ENCODE assay signal across 16 cellular contexts in genomic region chr18:58113337-58113736, GRCh38.
DNase-seq lines count a peak whose midpoint lies in the region; ATAC-seq and TF ChIP-seq lines count a peak whose summit lies in the region.
"Had no signal": no experiment of that assay in that cellular context is flagged by ENCODE, and none has a peak within 500 bp of the region (broad histone marks: within the 10 kb centered on the region; RNA-seq: fewer than 3 reads in every experiment).

No MANE protein-coding gene starts in this region.

- DNase-seq in NCI-H82 (lab: John Stamatoyannopoulos, UW) (peak; percentile 63), NCI-H82 treated with DMSO at 0.1 percent for 48 hours (lab: John Stamatoyannopoulos, UW; ENCODE audit: unreplicated experiment) (no peak), GM20000 (ENCODE audit: low spot score) (peak; percentile 54), glutamatergic neuron (no peak), DMS79 (lab: John Stamatoyannopoulos, UW) (no peak), cardiac septum (ENCODE audit: low spot score) (no peak)
- no peak for DNase-seq in CD8-positive, alpha-beta T cell
- DNase-seq: activated gamma-delta T cell treated with Interleukin-2 at 50 U/mL for 16 hours; CD4-positive, alpha-beta memory T cell; foreskin fibroblast; NCI-H1436 treated with DMSO at 0.1 percent for 48 hours; NCI-H446; OCI-M1; SK-N-SH had no signal

- no peaks in the 10 kb centered on the region for H3K9me3 ChIP-seq in CD8-positive, alpha-beta T cell (ENCODE audit: low read length)
- H3K9me3 ChIP-seq: SK-N-SH had no signal

- H3K36me3 ChIP-seq in CD8-positive, alpha-beta T cell (ENCODE audit: insufficient read depth, low read length) = no peaks in the 10 kb centered on the region

- intact Hi-C loops in CD8-positive, alpha-beta T cell (cut with DNase I, micrococcal nuclease) = no loop called here
- intact Hi-C loops in cardiac septum (cut with DNase I) = no loop called here

- no peak for TF ChIP-seq CTCF in GM20000 (IDR thresholded peaks at IDR 0.05; ENCODE audit: extremely low read depth, missing control alignments)
- TF ChIP-seq CTCF in glutamatergic neuron (IDR thresholded peaks at IDR 0.05; ENCODE audit: partially characterized antibody, unreplicated experiment) = no peak
- no peak for TF ChIP-seq CTCF in CD8-positive, alpha-beta T cell (IDR thresholded peaks at IDR 0.05)

- H3K27me3 Mint-ChIP-seq in glutamatergic neuron (ENCODE audit: unreplicated experiment) = peaks cover 12% of the 10 kb centered on the region
- H3K27me3 Mint-ChIP-seq in CD8-positive, alpha-beta T cell (ENCODE audit: low read depth) = peaks cover 7% of the 10 kb centered on the region

- no peaks in the 10 kb centered on the region for H3K36me3 Mint-ChIP-seq in glutamatergic neuron (ENCODE audit: unreplicated experiment)
- no peaks in the 10 kb centered on the region for H3K36me3 Mint-ChIP-seq in CD8-positive, alpha-beta T cell
- H3K36me3 Mint-ChIP-seq: CD4-positive, alpha-beta memory T cell had no signal

- ATAC-seq in HG03095 (IDR thresholded peaks at IDR 0.05; ENCODE audit: unreplicated experiment) = peak; percentile 58
- no peak for ATAC-seq in CD8-positive, alpha-beta T cell

- no peaks in the 10 kb centered on the region for H3K27me3 ChIP-seq in CD8-positive, alpha-beta T cell (ENCODE audit: insufficient read depth, low read length)

- H3K4me3 ChIP-seq in CD8-positive, alpha-beta T cell (ENCODE audit: low read depth, low read length) = no peak overlapping the region

- peak overlapping the region; percentile 35 for H3K27ac Mint-ChIP-seq in glutamatergic neuron (ENCODE audit: unreplicated experiment)
- no peak overlapping the region for H3K27ac Mint-ChIP-seq in CD8-positive, alpha-beta T cell

- H3K9me3 Mint-ChIP-seq in glutamatergic neuron (ENCODE audit: unreplicated experiment) = peaks cover 4% of the 10 kb centered on the region
- H3K9me3 Mint-ChIP-seq in CD8-positive, alpha-beta T cell = no peaks in the 10 kb centered on the region
- H3K9me3 Mint-ChIP-seq: CD4-positive, alpha-beta memory T cell had no signal

- no peaks in the 10 kb centered on the region for H3K4me1 ChIP-seq in CD8-positive, alpha-beta T cell (ENCODE audit: insufficient read depth, low read length)

- no peak overlapping the region for H3K4me3 Mint-ChIP-seq in glutamatergic neuron (ENCODE audit: unreplicated experiment)
- no peak overlapping the region for H3K4me3 Mint-ChIP-seq in CD8-positive, alpha-beta T cell
- H3K4me3 Mint-ChIP-seq: CD4-positive, alpha-beta memory T cell had no signal

- H3K4me1 Mint-ChIP-seq in glutamatergic neuron (ENCODE audit: low read depth, unreplicated experiment) = peaks cover 63% of the 10 kb centered on the region
- H3K4me1 Mint-ChIP-seq in CD8-positive, alpha-beta T cell (ENCODE audit: low read depth) = peaks cover 4% of the 10 kb centered on the region

- H3K27ac ChIP-seq in CD8-positive, alpha-beta T cell (ENCODE audit: low read depth, low read length) = no peak overlapping the region
- H3K27ac ChIP-seq: 22Rv1 had no signal

- POLR2A ChIA-PET in CD8-positive, alpha-beta T cell (lab: Charles Lee) = no interaction called here

- CTCF ChIA-PET in CD8-positive, alpha-beta T cell (lab: Charles Lee) = no interaction called here

Comparison
In these comparisons a context has a peak if more than half of its experiments do, and no peak if none do; other contexts are left out.
1. DNase-seq: peak in NCI-H82 (single experiment) and GM20000 (single experiment); none in NCI-H82 treated with DMSO at 0.1 percent for 48 hours (single experiment), glutamatergic neuron (single experiment), DMS79 (single experiment), CD8-positive, alpha-beta T cell (0 of 7) and cardiac septum (single experiment).